9 cellular contexts compared by ENCODE assay signal in genomic region chr19:44745386-44745831, GRCh38. TPM values are rescaled to one million over a fixed set of nuclear protein-coding genes. Genes with fewer than 3 reads are reported as not detected.
DNase-seq lines count a peak whose midpoint lies in the region; ATAC-seq, FAIRE-seq and TF ChIP-seq lines count a peak whose summit lies in the region.
"Had no signal": no experiment of that assay in that cellular context is flagged by ENCODE, and none has a peak within 500 bp of the region (broad histone marks: within the 10 kb centered on the region; RNA-seq: fewer than 3 reads in every experiment).

No MANE protein-coding gene starts in this region.

- H3K9ac ChIP-seq in skeletal muscle satellite cell (ENCODE audit: low read depth, low read length): peak overlapping the region; percentile 48

- no peak for TF ChIP-seq POLR2A in GM12891 (IDR thresholded peaks at IDR 0.05; ENCODE audit: low read depth, low read length)

- H3K4me3 ChIP-seq in skeletal muscle satellite cell (ENCODE audit: low read length): no peak overlapping the region

- peaks cover 62% of the 10 kb centered on the region for H3K4me1 ChIP-seq in skeletal muscle satellite cell (ENCODE audit: control insufficient read depth, insufficient read depth, low read length)

- no peak for FAIRE-seq in GM12891 (lab: Jason Lieb, UNC)

- POLR2A ChIA-PET in T-cell (lab: Charles Lee): no interaction called here

- H3K36me3 Mint-ChIP-seq in T-cell: no peaks in the 10 kb centered on the region

- H3K9me3 ChIP-seq in skeletal muscle satellite cell (replicated peaks; ENCODE audit: low read length): no peaks in the 10 kb centered on the region

- H3K36me3 ChIP-seq in skeletal muscle satellite cell (ENCODE audit: insufficient read depth, low read length): no peaks in the 10 kb centered on the region

- CTCF ChIA-PET in T-cell (lab: Charles Lee): no interaction called here

- ATAC-seq in T-cell (replicated peaks in 1 of 4): no peak
- no peak for ATAC-seq in GM21367 (IDR thresholded peaks at IDR 0.05; ENCODE audit: unreplicated experiment)
- ATAC-seq in GM21390 (IDR thresholded peaks at IDR 0.05; ENCODE audit: unreplicated experiment): no peak

- no peaks in the 10 kb centered on the region for H3K27me3 Mint-ChIP-seq in T-cell

- H3K4me3 Mint-ChIP-seq in T-cell: peak overlapping the region in 2 of 3 donors; percentile 39 to 92

- H3K4me1 Mint-ChIP-seq in T-cell: peaks cover 33 to 43% (median 41%) of the 10 kb centered on the region in 3 donors

- no peaks in the 10 kb centered on the region for H3K9me3 Mint-ChIP-seq in T-cell

- H3K27me3 ChIP-seq in skeletal muscle satellite cell (ENCODE audit: control insufficient read depth, insufficient read depth, low read length): no peaks in the 10 kb centered on the region

- peak; percentile 62 for DNase-seq in ELF-1 (ENCODE audit: low read depth, low spot score)
- DNase-seq in T-cell: no peak
- peak; percentile 85 for DNase-seq in cardiac septum (ENCODE audit: low spot score)
- DNase-seq in GM12891 (ENCODE audit: insufficient read length, low spot score): no peak
- no peak for DNase-seq in C1 segment of cervical spinal cord (lab: John Stamatoyannopoulos, UW)

- intact Hi-C loops in cardiac septum (cut with DNase I): no loop called here

- peak overlapping the region; percentile 52 to 87 for H3K27ac Mint-ChIP-seq in T-cell

- peak overlapping the region; percentile 49 for H3K4me2 ChIP-seq in skeletal muscle satellite cell (ENCODE audit: low read length)

TF ChIP-seq in GM12891, 5 proteins besides CTCF, POLR2A, EP300 and RAD21:
- TF ChIP-seq TAF1 (IDR thresholded peaks at IDR 0.05; ENCODE audit: low read depth, low read length): no peak
- no peak for TF ChIP-seq PAX5 (IDR thresholded peaks at IDR 0.05; ENCODE audit: insufficient read depth, low read length, severe bottlenecking)
- no peak for TF ChIP-seq SPI1 (IDR thresholded peaks at IDR 0.05; ENCODE audit: low read depth, low read length)
- TF ChIP-seq POU2F2 (IDR thresholded peaks at IDR 0.05; ENCODE audit: low read depth, low read length): no peak
- no peak for TF ChIP-seq POLR2AphosphoS5 (IDR thresholded peaks at IDR 0.05; ENCODE audit: low read depth, low read length)

RNA-seq across cellular contexts. Expression of gene BCL3, which starts 3.1 kb away (rescaled TPM):
- 100 to 1,000 TPM in 1 of 5 donors, 10 to 100 TPM in 4; 18.7 to 103 (median 19.4) TPM for total RNA-seq in T-cell
- total RNA-seq in cardiac septum: 41.5 TPM
- total RNA-seq in skeletal muscle satellite cell (2012; rRNA removed): 5.7 and 5.8 TPM in 2 replicates
- 16.1 TPM for polyA plus RNA-seq in GM12891 (2012; ENCODE audit: low read depth, missing spikeins)

RNA-seq across cellular contexts. Expression of gene CBLC, which starts 32.3 kb away (rescaled TPM):
- under 1 TPM in 2 of 5 donors, not detected in 3; 0.25 to 0.30 TPM for total RNA-seq in T-cell
- not detected for total RNA-seq in cardiac septum
- not detected in 2 replicates for total RNA-seq in skeletal muscle satellite cell (2012; rRNA removed)
- polyA plus RNA-seq in GM12891 (2012; ENCODE audit: low read depth, missing spikeins): not detected

RNA-seq across cellular contexts. Expression of gene CEACAM16, which starts 46.5 kb away (rescaled TPM):
- total RNA-seq in T-cell (not detected), cardiac septum (not detected)
- total RNA-seq in skeletal muscle satellite cell (2012; rRNA removed): not detected in 2 replicates
- 0.05 TPM for polyA plus RNA-seq in GM12891 (2012; ENCODE audit: low read depth, missing spikeins)
- total RNA-seq: dermis microvascular lymphatic vessel endothelial cell had no signal

Comparison
In these comparisons a context has a peak if more than half of its experiments do, and no peak if none do; other contexts are left out.
1. DNase-seq: peak in ELF-1 (single experiment) and cardiac septum (single experiment); none in T-cell (0 of 34), GM12891 (single experiment) and C1 segment of cervical spinal cord (0 of 14).